35 cellular contexts compared by ENCODE assay signal in genomic region chr1:172406968-172407367, GRCh38. TPM values are rescaled to one million over a fixed set of nuclear protein-coding genes. Genes with fewer than 3 reads are reported as not detected.
"Had no signal": no experiment of that assay in that cellular context is flagged by ENCODE, and none has a peak within 500 bp of the region (broad histone marks: within the 10 kb centered on the region; RNA-seq: fewer than 3 reads in every experiment).

No MANE protein-coding gene starts in this region.

- H3K27me3 ChIP-seq: neutrophil, right lobe of liver, sigmoid colon, stomach, thyroid gland, tibial nerve, upper lobe of left lung, vagina had no signal

- H3K9me3 Mint-ChIP-seq: natural killer cell treated with Interleukin-12 subunit alpha and Interleukin-12 subunit beta and Interleukin-15 and Interleukin-18, amount 100 ng/mL, for 72 hours; nephron progenitor cell; neural crest cell; stimulated activated effector memory CD8-positive, alpha-beta T cell treated with anti-CD3 and anti-CD28 coated beads, Interleukin-12 subunit alpha, Interleukin-12 subunit beta, amount 100 ng/mL, for 72 hours; stimulated activated naive B cell treated with anti-CD40 and anti-IgM and Interleukin-4, amounts not matched to agents 10 μg/mL and 1 μg/mL and 100 μg/mL, for 72 hours; stimulated activated naive CD8-positive, alpha-beta T cell treated with anti-CD3 and anti-CD28 coated beads, Interleukin-15, Interleukin-2, amounts not matched to agents 100 ng/mL and 50 ng/mL, for 24 hours had no signal

- H3K9ac ChIP-seq: parathyroid adenoma had no signal

- H3K36me3 Mint-ChIP-seq: natural killer cell treated with Interleukin-12 subunit alpha and Interleukin-12 subunit beta and Interleukin-15 and Interleukin-18, amount 100 ng/mL, for 72 hours; stimulated activated effector memory CD8-positive, alpha-beta T cell treated with anti-CD3 and anti-CD28 coated beads, Interleukin-12 subunit alpha, Interleukin-12 subunit beta, amount 100 ng/mL, for 72 hours; stimulated activated naive B cell treated with anti-CD40 and anti-IgM and Interleukin-4, amounts not matched to agents 10 μg/mL and 1 μg/mL and 100 μg/mL, for 72 hours had no signal

- H3K27ac Mint-ChIP-seq: natural killer cell treated with Interleukin-12 subunit alpha and Interleukin-12 subunit beta and Interleukin-15 and Interleukin-18, amount 100 ng/mL, for 72 hours; nephron progenitor cell; progenitor cell of endocrine pancreas; stimulated activated effector memory CD8-positive, alpha-beta T cell treated with anti-CD3 and anti-CD28 coated beads, Interleukin-12 subunit alpha, Interleukin-12 subunit beta, amount 100 ng/mL, for 72 hours; stimulated activated naive B cell treated with anti-CD40 and anti-IgM and Interleukin-4, amounts not matched to agents 10 μg/mL and 1 μg/mL and 100 μg/mL, for 72 hours; stimulated activated naive CD8-positive, alpha-beta T cell treated with anti-CD3 and anti-CD28 coated beads, Interleukin-15, Interleukin-2, amounts not matched to agents 100 ng/mL and 50 ng/mL, for 24 hours had no signal

- H3K4me1 Mint-ChIP-seq: nephron progenitor cell had no signal

- ATAC-seq: natural killer cell treated with Interleukin-12 subunit alpha and Interleukin-12 subunit beta and Interleukin-15 and Interleukin-18, amount 100 ng/mL, for 72 hours; psoas muscle; right cardiac atrium; right lobe of liver; stimulated activated effector memory CD8-positive, alpha-beta T cell treated with anti-CD3 and anti-CD28 coated beads, Interleukin-12 subunit alpha, Interleukin-12 subunit beta, amount 100 ng/mL, for 72 hours; stimulated activated naive B cell treated with anti-CD40 and anti-IgM and Interleukin-4, amounts not matched to agents 10 μg/mL and 1 μg/mL and 100 μg/mL, for 72 hours had no signal

- H3K27ac ChIP-seq: neutrophil, parathyroid adenoma, psoas muscle, right lobe of liver, sigmoid colon, stomach, thoracic aorta, thyroid gland, tibial nerve, upper lobe of left lung, vagina had no signal

- H2AFZ ChIP-seq: parathyroid adenoma had no signal

- H3K36me3 ChIP-seq: neutrophil, right lobe of liver, sigmoid colon, stomach, thoracic aorta, thyroid gland, tibial nerve, upper lobe of left lung, vagina had no signal

- H3K4me3 ChIP-seq: psoas muscle, right lobe of liver, sigmoid colon, stomach, thoracic aorta, thyroid gland, tibial nerve, upper lobe of left lung, vagina had no signal

- H3K4me3 Mint-ChIP-seq: natural killer cell treated with Interleukin-12 subunit alpha and Interleukin-12 subunit beta and Interleukin-15 and Interleukin-18, amount 100 ng/mL, for 72 hours; nephron progenitor cell; neural crest cell; stimulated activated effector memory CD8-positive, alpha-beta T cell treated with anti-CD3 and anti-CD28 coated beads, Interleukin-12 subunit alpha, Interleukin-12 subunit beta, amount 100 ng/mL, for 72 hours; stimulated activated naive B cell treated with anti-CD40 and anti-IgM and Interleukin-4, amounts not matched to agents 10 μg/mL and 1 μg/mL and 100 μg/mL, for 72 hours; stimulated activated naive CD8-positive, alpha-beta T cell treated with anti-CD3 and anti-CD28 coated beads, Interleukin-15, Interleukin-2, amounts not matched to agents 100 ng/mL and 50 ng/mL, for 24 hours had no signal

- DNase-seq: nephron progenitor cell; nucleus accumbens; posterior cingulate gyrus; psoas muscle; right cardiac atrium; right lobe of liver; sigmoid colon; small intestine; stimulated activated CD4-positive, alpha-beta T cell treated with anti-CD3 and anti-CD28 coated beads, Interleukin-15, amount 100 ng/mL, for 24 hours; stimulated activated CD4-positive, alpha-beta T cell treated with anti-CD3 and anti-CD28 coated beads, Interleukin-2, amount 100 ng/mL, for 24 hours; stimulated activated CD4-positive, alpha-beta T cell treated with anti-CD3 and anti-CD28 coated beads, Interleukin-2, amount 100 ng/mL, for 48 hours; stimulated activated CD4-positive, alpha-beta T cell treated with anti-CD3 and anti-CD28 coated beads, Interleukin-4, amount 100 ng/mL, for 24 hours; stimulated activated naive B cell treated with anti-CD40 and anti-IgM and Interleukin-4, amounts not matched to agents 10 μg/mL and 1 μg/mL and 100 μg/mL, for 72 hours; stimulated activated naive CD4-positive, alpha-beta T cell treated with Interleukin-2 at 50 U/mL for 16 hours; stomach; thyroid gland; trophoblast cell; upper lobe of left lung had no signal

- H3K27me3 Mint-ChIP-seq: natural killer cell treated with Interleukin-12 subunit alpha and Interleukin-12 subunit beta and Interleukin-15 and Interleukin-18, amount 100 ng/mL, for 72 hours; progenitor cell of endocrine pancreas; stimulated activated naive B cell treated with anti-CD40 and anti-IgM and Interleukin-4, amounts not matched to agents 10 μg/mL and 1 μg/mL and 100 μg/mL, for 72 hours; stimulated activated naive CD8-positive, alpha-beta T cell treated with anti-CD3 and anti-CD28 coated beads, Interleukin-15, Interleukin-2, amounts not matched to agents 100 ng/mL and 50 ng/mL, for 24 hours had no signal

- FAIRE-seq: urothelium cell line had no signal

- H3K4me1 ChIP-seq: parathyroid adenoma, psoas muscle, right lobe of liver, sigmoid colon, upper lobe of left lung, vagina had no signal

- H3K9me3 ChIP-seq: neutrophil, psoas muscle, right lobe of liver, sigmoid colon, stomach, thoracic aorta, thyroid gland, tibial nerve, upper lobe of left lung, vagina had no signal

- H3K79me2 ChIP-seq: parathyroid adenoma had no signal

RNA-seq across cellular contexts. Expression of gene C1orf105, which starts 13.5 kb away (rescaled TPM):
- total RNA-seq: natural killer cell treated with Interleukin-12 subunit alpha and Interleukin-12 subunit beta and Interleukin-15 and Interleukin-18, amount 100 ng/mL, for 72 hours; neural crest cell; omental fat pad; osteocyte; progenitor cell of endocrine pancreas; renal cortical epithelial cell; sigmoid colon; stomach; subcutaneous adipose tissue; temporal lobe; thoracic aorta; thyroid gland; tibial nerve; upper lobe of left lung; ureter; vagina had no signal
- polyA plus RNA-seq: sigmoid colon had no signal
